Comparison of ENCODE assay signal across 16 cellular contexts in genomic region chr5:56607551-56607950, GRCh38.
DNase-seq lines count a peak whose midpoint lies in the region; ATAC-seq and TF ChIP-seq lines count a peak whose summit lies in the region.
"Had no signal": no experiment of that assay in that cellular context is flagged by ENCODE, and none has a peak within 500 bp of the region (broad histone marks: within the 10 kb centered on the region; RNA-seq: fewer than 3 reads in every experiment).

No MANE protein-coding gene starts in this region.

- H3K9me3 Mint-ChIP-seq in CD14-positive monocyte (peaks cover 10 to 16% (median 12%) of the 10 kb centered on the region in 7 donors), endodermal cell (peaks cover 16% of the 10 kb centered on the region)
- H3K9me3 Mint-ChIP-seq in naive thymus-derived CD4-positive, alpha-beta T cell: peaks cover 3 to 25% (median 12%) of the 10 kb centered on the region in 11 donors

- peaks cover 15% of the 10 kb centered on the region; the same call in 1 of the 2 replicates for H3K4me1 ChIP-seq in PC-9 (replicated peaks; ENCODE audit: insufficient read depth)
- peaks cover 8% of the 10 kb centered on the region for H3K4me1 ChIP-seq in endodermal cell (ENCODE audit: control insufficient read depth, insufficient read depth, low read length)
- peaks cover 9 to 32% of the 10 kb centered on the region in 2 donors for H3K4me1 ChIP-seq in naive thymus-derived CD4-positive, alpha-beta T cell (ENCODE audit: control insufficient read depth in 2 of 2, insufficient read depth in 2 of 2, low read length in 2 of 2)
- H3K4me1 ChIP-seq: gastrocnemius medialis had no signal

- no peaks in the 10 kb centered on the region for H3K36me3 ChIP-seq in PC-9 (ENCODE audit: low read depth)
- H3K36me3 ChIP-seq in endodermal cell (ENCODE audit: control insufficient read depth, insufficient read depth, low read length): no peaks in the 10 kb centered on the region
- H3K36me3 ChIP-seq in naive thymus-derived CD4-positive, alpha-beta T cell (ENCODE audit: control insufficient read depth in 2 of 3, insufficient read depth in 3 of 3, low read length in 3 of 3): no peaks in the 10 kb centered on the region
- H3K36me3 ChIP-seq: BE2C, gastrocnemius medialis, WERI-Rb-1 had no signal

- no peak overlapping the region for H3K9ac ChIP-seq in endodermal cell (ENCODE audit: extremely low read depth, low read length, poor library complexity, severe bottlenecking)

- H3K79me2 ChIP-seq in PC-9 (ENCODE audit: low read depth): no peaks in the 10 kb centered on the region

- no peaks in the 10 kb centered on the region for H3K27me3 Mint-ChIP-seq in CD14-positive monocyte (ENCODE audit: low read depth in 3 of 3)
- H3K27me3 Mint-ChIP-seq in endodermal cell (ENCODE audit: insufficient read depth): peaks cover 13% of the 10 kb centered on the region
- H3K27me3 Mint-ChIP-seq in naive thymus-derived CD4-positive, alpha-beta T cell: no peaks in the 10 kb centered on the region

- WGBS in endodermal cell (ENCODE audit: insufficient coverage in 1 of 2, insufficient read length in 1 of 2), 2 experiments: 31 to 44% methylated on average over 3 to 4 of the region's 4 CpGs

- H3K4me1 Mint-ChIP-seq in CD14-positive monocyte: peaks cover 41% of the 10 kb centered on the region
- peaks cover 37% of the 10 kb centered on the region for H3K4me1 Mint-ChIP-seq in endodermal cell
- H3K4me1 Mint-ChIP-seq in naive thymus-derived CD4-positive, alpha-beta T cell: peaks cover 39 to 79% (median 74%) of the 10 kb centered on the region in 7 donors

- no peaks in the 10 kb centered on the region for H3K9me2 ChIP-seq in PC-9 (ENCODE audit: insufficient read depth)

- intact Hi-C loops in CD14-positive monocyte (cut with micrococcal nuclease): no loop called here
- intact Hi-C loops in PC-9 (cut with micrococcal nuclease; ENCODE audit: unreplicated experiment): no loop called here
- intact Hi-C loops in naive thymus-derived CD4-positive, alpha-beta T cell (cut with micrococcal nuclease): no loop called here

- H3K27ac Mint-ChIP-seq in CD14-positive monocyte: peak overlapping the region; percentile 77 to 94 (median 92)
- H3K27ac Mint-ChIP-seq in endodermal cell: peak overlapping the region; percentile 44
- peak overlapping the region in 7 of 9 donors; percentile 30 to 79 (median 62) for H3K27ac Mint-ChIP-seq in naive thymus-derived CD4-positive, alpha-beta T cell

- 0 out of 2 replicates have a peak overlapping the region, but pooled peaks have one; percentile 10 for H3K4me2 ChIP-seq in PC-9

- H3K4me3 Mint-ChIP-seq in CD14-positive monocyte: peak overlapping the region in 1 of 2 donors; percentile 40
- H3K4me3 Mint-ChIP-seq in endodermal cell: no peak overlapping the region
- peak overlapping the region in 3 of 10 donors; percentile 24 to 34 (median 32) for H3K4me3 Mint-ChIP-seq in naive thymus-derived CD4-positive, alpha-beta T cell

- H3K9me3 ChIP-seq in PC-9 (ENCODE audit: insufficient read depth, low read depth) (peaks cover 10% of the 10 kb centered on the region; the same call in 1 of the 2 replicates), endodermal cell (ENCODE audit: control insufficient read depth, low read length) (peaks cover 14% of the 10 kb centered on the region)
- no peaks in the 10 kb centered on the region for H3K9me3 ChIP-seq in naive thymus-derived CD4-positive, alpha-beta T cell (ENCODE audit: control insufficient read depth in 2 of 3, low read length in 3 of 3)
- H3K9me3 ChIP-seq: BE2C, gastrocnemius medialis had no signal

- no peak for ATAC-seq in naive thymus-derived CD4-positive, alpha-beta T cell
- ATAC-seq in GM21786 (IDR thresholded peaks at IDR 0.05; ENCODE audit: unreplicated experiment) (no peak), GM19397 (IDR thresholded peaks at IDR 0.05; ENCODE audit: unreplicated experiment) (no peak)
- ATAC-seq: gastrocnemius medialis, left lobe of liver had no signal

- H3K36me3 Mint-ChIP-seq in CD14-positive monocyte (peaks cover 0 to 5% of the 10 kb centered on the region in 2 donors), endodermal cell (ENCODE audit: low read depth) (peaks cover 3% of the 10 kb centered on the region)
- H3K36me3 Mint-ChIP-seq in naive thymus-derived CD4-positive, alpha-beta T cell: peaks cover 0 to 45% (median 10%) of the 10 kb centered on the region in 5 donors

- POLR2A ChIA-PET in PC-9 (lab: Charles Lee; ENCODE audit: unreplicated experiment): interaction anchor here (0.6 kb wide), 1 partner anchor 1853 kb away, joined by 7 read pairs; no protein-coding TSS in a partner anchor
- POLR2A ChIA-PET in naive thymus-derived CD4-positive, alpha-beta T cell (lab: Charles Lee): interaction anchor here (0.6 to 1.5 kb wide), 2 partner anchors 20 to 22 kb away, joined by 3 read pairs; no protein-coding TSS in a partner anchor

- H3K27ac ChIP-seq in PC-9: no peak overlapping the region
- H3K27ac ChIP-seq in endodermal cell (ENCODE audit: low read depth, low read length): no peak overlapping the region
- no peak overlapping the region for H3K27ac ChIP-seq in naive thymus-derived CD4-positive, alpha-beta T cell (ENCODE audit: low read depth, low read length)
- H3K27ac ChIP-seq: gastrocnemius medialis, WERI-Rb-1 had no signal

- no peak for TF ChIP-seq CTCF in CD14-positive monocyte (IDR thresholded peaks at IDR 0.05)
- no peak for TF ChIP-seq CTCF in PC-9 (conservative IDR thresholded peaks at IDR 0.05)
- no peak for TF ChIP-seq CTCF in endodermal cell (conservative IDR thresholded peaks at IDR 0.05)

- H3F3A ChIP-seq in PC-9 (ENCODE audit: insufficient read depth, low read depth): no peaks in the 10 kb centered on the region

- DNase-seq in CD14-positive monocyte (ENCODE audit: low spot score) (no peak), PC-9 (peak in 1 of 2 experiments; percentile 43), endodermal cell (peak; percentile 70), DMS79 treated with DMSO at 0.1 percent for 48 hours (lab: John Stamatoyannopoulos, UW) (no peak), 8988T (no peak)
- no peak for DNase-seq in naive thymus-derived CD4-positive, alpha-beta T cell
- DNase-seq: activated CD8-positive, alpha-beta memory T cell treated with anti-CD3 and anti-CD28 coated beads, Interleukin-2, amount 50 U/mL, for 48 hours; BE2C; gastrocnemius medialis; NCI-H1417 treated with DMSO at 0.1 percent for 48 hours; NCI-H774; stimulated activated CD4-positive, alpha-beta T cell treated with anti-CD3 and anti-CD28 coated beads, Interleukin-15, amount 100 ng/mL, for 24 hours; WERI-Rb-1 had no signal

- no peaks in the 10 kb centered on the region for H3K27me3 ChIP-seq in PC-9 (ENCODE audit: insufficient read depth, low read depth)
- no peaks in the 10 kb centered on the region for H3K27me3 ChIP-seq in endodermal cell (ENCODE audit: control insufficient read depth, insufficient read depth, low read length, poor library complexity, severe bottlenecking)
- no peaks in the 10 kb centered on the region for H3K27me3 ChIP-seq in naive thymus-derived CD4-positive, alpha-beta T cell (ENCODE audit: control insufficient read depth in 2 of 2, insufficient read depth in 2 of 2, low read length in 2 of 2)
- H3K27me3 ChIP-seq: BE2C, gastrocnemius medialis had no signal

- BruUV-seq in PC-9 (replicated peaks; lab: Mats Ljungman, UMichigan): no TSS peak

- H2AFZ ChIP-seq in PC-9: no peak overlapping the region

- CTCF ChIA-PET in PC-9 (lab: Charles Lee): interaction anchor here (0.5 to 0.7 kb wide), 3 partner anchors 8 to 531 kb away, joined by 4 to 7 read pairs (median 7); no protein-coding TSS in a partner anchor
- CTCF ChIA-PET in naive thymus-derived CD4-positive, alpha-beta T cell (lab: Charles Lee): interaction anchor here (1.3 kb wide), 1 partner anchor 9 kb away, joined by 3 read pairs; no protein-coding TSS in a partner anchor

- no peaks in the 10 kb centered on the region for H4K20me1 ChIP-seq in PC-9 (ENCODE audit: insufficient read depth)

- no peak overlapping the region for H3K4me3 ChIP-seq in PC-9
- H3K4me3 ChIP-seq in endodermal cell (ENCODE audit: low read length): no peak overlapping the region
- no peak overlapping the region for H3K4me3 ChIP-seq in naive thymus-derived CD4-positive, alpha-beta T cell (ENCODE audit: low read length)
- H3K4me3 ChIP-seq: gastrocnemius medialis had no signal
